In the genomic region with DNA sequence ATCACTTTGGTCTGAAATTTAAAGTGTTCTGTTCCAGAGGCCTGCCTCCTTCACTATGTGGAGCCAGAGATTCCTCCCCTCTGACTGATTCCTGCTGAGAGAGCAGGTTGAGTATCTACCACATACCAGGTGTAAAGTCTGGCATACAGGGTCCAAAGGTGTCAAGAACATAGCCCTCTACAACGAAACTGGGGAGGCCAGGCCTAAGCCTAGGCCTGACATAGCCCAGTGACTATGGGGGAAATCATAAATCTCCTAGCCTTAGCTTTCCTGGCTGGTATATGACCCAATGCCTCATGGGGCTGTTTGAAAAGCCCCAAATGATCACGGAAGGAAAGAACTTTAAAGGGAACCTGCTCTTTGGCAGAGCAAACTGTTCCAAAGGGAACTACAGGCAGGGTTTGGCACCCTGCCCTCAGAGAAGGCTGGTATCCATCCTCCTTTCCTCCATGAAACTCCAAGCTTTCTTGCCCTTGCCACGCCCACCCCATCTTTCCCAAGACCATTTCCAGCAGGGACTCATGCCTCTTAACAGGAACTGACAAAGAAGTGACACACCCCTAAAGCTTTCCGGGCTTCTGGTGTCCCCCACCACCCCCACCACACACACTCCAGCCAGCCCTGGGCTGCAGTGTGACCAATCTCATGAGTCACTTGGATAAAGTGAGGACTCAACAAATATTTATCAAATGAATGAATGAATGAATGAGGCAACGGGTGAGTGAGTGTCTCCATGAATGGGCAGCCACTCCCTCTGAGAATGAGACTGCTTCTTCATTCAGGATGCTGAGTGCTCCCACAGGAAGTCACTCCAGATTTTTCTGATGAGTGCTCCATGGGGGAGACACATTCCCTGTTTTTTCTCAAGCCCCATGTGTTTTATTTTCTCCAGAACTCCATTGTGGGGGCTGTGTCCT, we compare ENCODE assay signal across 8 cellular contexts.
DNase-seq lines count a peak whose midpoint lies in the region; ATAC-seq and TF ChIP-seq lines count a peak whose summit lies in the region.

No MANE protein-coding gene starts in this region.

- intact Hi-C loops in posterior vena cava (cut with DNase I), result loop anchor here in 1 of 2 donors (10.0 kb wide), 1 partner anchor 225 kb away; no protein-coding TSS in a partner anchor

- no peak for TF ChIP-seq CTCF in fibroblast of the aortic adventitia (IDR thresholded peaks at IDR 0.05; ENCODE audit: insufficient read depth, low read length)

- in situ Hi-C loops in Caki2 (cut with HindIII; ENCODE audit: low pct_unique_long_range_greater_than_20kb, low sequenced_read_pairs), result no loop called here

- no peak overlapping the region for H3K27ac ChIP-seq in SJCRH30

- H3K4me3 ChIP-seq in SJCRH30 (no peak overlapping the region), fibroblast of the aortic adventitia (ENCODE audit: low read depth, low read length) (no peak overlapping the region)

- no peaks in the 10 kb centered on the region for H3K36me3 ChIP-seq in SJCRH30

- no peaks in the 10 kb centered on the region for H3K27me3 ChIP-seq in SJCRH30

- peaks cover 39% of the 10 kb centered on the region for H3K4me1 ChIP-seq in SJCRH30

- no peak for ATAC-seq in GM18861 (IDR thresholded peaks at IDR 0.05; ENCODE audit: unreplicated experiment)

- no peaks in the 10 kb centered on the region for H3K9me3 ChIP-seq in SJCRH30 (replicated peaks)

- DNase-seq in Caki2 (ENCODE audit: low read depth), result peak; percentile 94
- peak; percentile 50 to 61 for DNase-seq in SJCRH30
- peak; percentile 96 for DNase-seq in fibroblast of the aortic adventitia (ENCODE audit: low read depth)
- peak; percentile 94 for DNase-seq in posterior vena cava (ENCODE audit: low spot score)
- no peak for DNase-seq in NCI-H1105 treated with DMSO at 0.1 percent for 48 hours (lab: John Stamatoyannopoulos, UW)
- DNase-seq in NCI-H510A (lab: John Stamatoyannopoulos, UW), result no peak
- DNase-seq in NCI-H345 (lab: John Stamatoyannopoulos, UW), result no peak

Comparison
In these comparisons a context has a peak if more than half of its experiments do, and no peak if none do; other contexts are left out.
1. DNase-seq: peak in Caki2 (single experiment), SJCRH30 (2 of 2), fibroblast of the aortic adventitia (single experiment) and posterior vena cava (single experiment); none in NCI-H1105 treated with DMSO at 0.1 percent for 48 hours (single experiment), NCI-H510A (single experiment) and NCI-H345 (single experiment).